ENCODE assay signal across 8 cellular contexts in the genomic region with DNA sequence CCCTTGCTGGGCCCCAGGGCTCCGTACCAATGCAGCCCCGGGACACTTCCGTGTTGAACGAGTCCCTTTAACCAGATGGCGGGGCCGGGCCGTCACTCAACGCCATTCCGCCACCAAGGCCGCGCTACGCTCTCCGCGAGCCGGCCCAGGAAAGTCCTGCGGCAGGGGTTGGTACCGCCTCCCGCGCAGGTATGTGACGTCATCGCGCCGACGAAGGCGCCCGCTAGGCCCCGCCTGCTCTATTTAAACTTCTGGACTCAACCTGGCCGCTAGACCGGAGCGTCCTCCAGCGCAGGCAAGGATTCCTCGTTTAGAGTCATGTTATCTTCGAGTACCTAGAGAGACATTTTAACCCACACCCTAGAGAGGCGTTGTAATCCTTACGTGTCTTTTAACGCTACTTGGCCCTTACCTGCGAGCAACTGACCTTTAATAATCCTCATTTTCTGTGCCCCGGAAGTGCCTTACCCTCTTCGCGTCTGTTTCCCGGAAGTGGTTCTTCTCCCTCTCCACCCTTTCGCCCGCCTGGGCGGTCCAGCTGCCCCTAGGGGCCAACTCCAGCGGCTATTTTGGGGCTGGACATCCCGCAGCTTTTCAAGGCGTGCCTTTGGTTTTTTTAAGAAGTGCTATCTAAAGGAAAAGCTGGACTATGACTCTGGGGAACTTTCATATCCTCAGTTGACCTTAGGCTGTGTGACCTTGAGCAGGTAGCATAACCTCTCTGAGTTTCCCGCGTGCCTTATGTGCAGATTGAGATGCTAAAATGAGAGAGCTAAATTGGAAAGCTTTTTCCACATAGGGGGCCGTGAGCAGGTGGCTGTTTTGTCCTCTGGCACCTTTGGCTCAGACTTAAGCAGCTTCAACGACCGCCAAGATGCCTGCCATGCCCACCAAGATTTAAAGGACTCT. TPM values are rescaled to one million over a fixed set of nuclear protein-coding genes. Genes with fewer than 3 reads are reported as not detected.
DNase-seq lines count a peak whose midpoint lies in the region; ATAC-seq, FAIRE-seq and TF ChIP-seq lines count a peak whose summit lies in the region.

A gene with protein sequence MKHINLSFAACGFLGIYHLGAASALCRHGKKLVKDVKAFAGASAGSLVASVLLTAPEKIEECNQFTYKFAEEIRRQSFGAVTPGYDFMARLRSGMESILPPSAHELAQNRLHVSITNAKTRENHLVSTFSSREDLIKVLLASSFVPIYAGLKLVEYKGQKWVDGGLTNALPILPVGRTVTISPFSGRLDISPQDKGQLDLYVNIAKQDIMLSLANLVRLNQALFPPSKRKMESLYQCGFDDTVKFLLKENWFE (minus strand): TSS at position 155 of the 909 bp plus-strand sequence. CDS start 1,294 bp downstream, outside the sequence.

- no peak for TF ChIP-seq CTCF in neutrophil (IDR thresholded peaks at IDR 0.05)

- H3K27me3 ChIP-seq in neutrophil (no peaks in the 10 kb centered on the region), subcutaneous abdominal adipose tissue (ENCODE audit: control insufficient read depth in 5 of 5, insufficient read depth in 4 of 5, low read length in 5 of 5) (peaks cover 0 to 4% (median 0%) of the 10 kb centered on the region in 5 donors)

- DNase-seq in Ammon's horn (ENCODE audit: low spot score) (peak; percentile 54), GM19239 (ENCODE audit: insufficient read length, low spot score) (peak; percentile 46), frontal cortex (ENCODE audit: low spot score in 2 of 2) (peak; percentile 42 to 48)
- DNase-seq in activated naive CD4-positive, alpha-beta T cell treated with Interleukin-2 at 50 U/mL for 16 hours, result peak; percentile 84

- H3K4me1 ChIP-seq in neutrophil (ENCODE audit: control insufficient read depth in 1 of 2, insufficient read depth in 1 of 2, low read depth in 1 of 2, low read length in 1 of 2), result peaks cover 0 to 13% of the 10 kb centered on the region in 2 experiments
- peaks cover 0 to 16% (median 15%) of the 10 kb centered on the region in 5 donors for H3K4me1 ChIP-seq in subcutaneous abdominal adipose tissue (ENCODE audit: control insufficient read depth in 5 of 5, insufficient read depth in 5 of 5, low read length in 5 of 5)

- H3K4me3 ChIP-seq in neutrophil (ENCODE audit: low read depth in 1 of 2, low read length in 1 of 2), result peak within 1 kb of the TSS; percentile 61 to 74
- peak within 1 kb of the TSS; percentile 65 to 98 (median 85) for H3K4me3 ChIP-seq in subcutaneous abdominal adipose tissue (ENCODE audit: low read depth in 1 of 5, low read length in 5 of 5)

- H3K36me3 ChIP-seq in neutrophil (no peaks in the 10 kb centered on the region), subcutaneous abdominal adipose tissue (ENCODE audit: control insufficient read depth in 5 of 5, insufficient read depth in 5 of 5, low read length in 5 of 5) (peaks cover 0 to 12% (median 7%) of the 10 kb centered on the region in 5 donors)

- peak within 1 kb of the TSS; percentile 82 for H3K27ac ChIP-seq in neutrophil
- H3K27ac ChIP-seq in subcutaneous abdominal adipose tissue (ENCODE audit: low read depth, low read length), result peak within 1 kb of the TSS; percentile 60

- H3K9me3 ChIP-seq in neutrophil, result no peaks in the 10 kb centered on the region
- H3K9me3 ChIP-seq in subcutaneous abdominal adipose tissue (ENCODE audit: control insufficient read depth in 5 of 5, low read length in 5 of 5), result no peaks in the 10 kb centered on the region

- peak; percentile 99 for FAIRE-seq in GM19239 (lab: Jason Lieb, UNC)
- no peak for FAIRE-seq in frontal cortex (lab: Jason Lieb, UNC)

- peak; percentile 92 for ATAC-seq in HG03457 (IDR thresholded peaks at IDR 0.05; ENCODE audit: unreplicated experiment)

- TF ChIP-seq POLR2A in Raji (IDR thresholded peaks at IDR 0.05; ENCODE audit: insufficient read depth, low read depth, low read length), result peak; percentile 71

- H3K9ac ChIP-seq in subcutaneous abdominal adipose tissue (ENCODE audit: low read length in 5 of 5), result peak within 1 kb of the TSS; percentile 51 to 88 (median 68)

RNA-seq across cellular contexts. Expression of the gene that starts here (rescaled TPM):
- 5.7 TPM for total RNA-seq in frontal cortex

Comparison
In these comparisons a context has a peak if more than half of its experiments do, and no peak if none do; other contexts are left out.
1. Peak in every context shown above with its lines: DNase-seq, ATAC-seq, H3K4me3 ChIP-seq and H3K27ac ChIP-seq.